Comparison of ENCODE assay signal across 8 cellular contexts in the genomic region with DNA sequence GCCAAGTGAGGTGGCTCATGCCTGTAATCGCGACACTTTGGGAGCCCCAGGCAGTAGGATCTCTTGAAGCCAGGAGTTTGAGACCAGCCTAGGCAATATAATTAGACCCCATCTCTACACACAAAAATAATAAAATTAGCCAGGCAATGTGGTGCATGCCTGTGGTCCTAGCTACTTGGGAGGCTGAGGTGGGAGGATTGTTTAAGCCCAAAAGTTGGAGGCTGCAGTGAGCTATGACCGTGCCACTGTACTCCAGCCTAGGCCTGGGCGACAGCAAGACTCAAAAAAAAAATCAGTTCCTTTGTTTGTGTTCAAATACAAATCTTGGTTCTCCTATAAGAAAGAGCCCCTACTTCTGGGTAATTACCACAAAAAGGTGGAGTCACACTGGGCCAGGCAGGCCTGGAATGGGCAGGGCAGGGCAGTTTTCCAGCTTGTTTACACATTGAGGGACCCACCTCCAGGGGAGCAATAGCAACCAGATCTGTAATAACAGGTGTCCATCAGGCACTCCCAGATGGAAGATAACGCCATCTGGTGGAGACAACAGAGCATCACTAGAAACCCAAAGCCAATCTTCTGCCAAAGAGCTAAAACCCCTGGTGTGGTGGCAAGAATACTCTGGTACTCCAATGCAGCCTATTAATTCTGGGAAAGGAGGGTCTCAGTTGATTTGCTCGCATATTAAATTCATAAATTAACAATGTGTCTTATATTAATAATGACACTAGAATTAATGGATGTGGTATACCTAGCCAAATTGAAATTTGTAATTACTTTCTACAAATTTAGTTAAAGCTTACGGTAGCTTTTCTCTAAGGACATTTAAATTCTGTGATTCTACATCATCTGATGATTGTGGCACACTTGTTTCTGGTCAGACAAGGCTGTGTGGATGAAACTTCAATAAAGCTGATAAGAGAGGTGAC. TPM values are rescaled to one million over a fixed set of nuclear protein-coding genes. Genes with fewer than 3 reads are reported as not detected.
DNase-seq lines count a peak whose midpoint lies in the region; ATAC-seq, FAIRE-seq and TF ChIP-seq lines count a peak whose summit lies in the region.

No MANE protein-coding gene starts in this region.

- CTCF ChIA-PET in HEK293 (lab: Yijun Ruan, JAX): interaction anchor here (0.6 to 2.9 kb wide), 69 partner anchors 10 to 539 kb away, joined by 3 to 64 read pairs (median 5); partner anchors contain the start of genes GOLT1A, MDM4, PIK3C2B and REN

- POLR2A ChIA-PET in HEK293 (lab: Yijun Ruan, JAX): interaction anchor here (0.6 to 1.2 kb wide), 10 partner anchors 9 to 117 kb away, joined by 3 to 12 read pairs (median 4); no protein-coding TSS in a partner anchor

- no peaks in the 10 kb centered on the region for H3K9me3 ChIP-seq in HEK293 (ENCODE audit: control insufficient read depth, insufficient read depth, low read depth, low read length)
- no peaks in the 10 kb centered on the region for H3K9me3 ChIP-seq in SJSA1 (replicated peaks)

- peak; percentile 78 for ATAC-seq in left ventricle myocardium superior
- ATAC-seq in GM19328 (IDR thresholded peaks at IDR 0.05; ENCODE audit: unreplicated experiment): no peak

- intact Hi-C loops in left ventricle myocardium superior (cut with micrococcal nuclease): no loop called here

- DNase-seq in NCI-H1105 treated with DMSO at 0.1 percent for 48 hours (lab: John Stamatoyannopoulos, UW) (peak; percentile 93), SJSA1 (ENCODE audit: low read depth in 1 of 2, low spot score in 2 of 2) (peak; percentile 53 to 79), amniotic epithelial cell (ENCODE audit: low read depth) (peak; percentile 78), left ventricle myocardium superior (peak; percentile 34), retina (peak; percentile 61)

- H3K27me3 ChIP-seq in SJSA1 (replicated peaks): 0 out of 2 replicates have a peak, but pooled peaks cover 5% of the 10 kb centered on the region

- H3K4me3 ChIP-seq in HEK293 (ENCODE audit: low read depth, low read length) (no peak overlapping the region), SJSA1 (no peak overlapping the region)

- no peak overlapping the region for H3K27ac ChIP-seq in HEK293 (ENCODE audit: extremely low read depth, low read depth, low read length)
- no peak overlapping the region for H3K27ac ChIP-seq in SJSA1

- H3K4me1 ChIP-seq in HEK293 (ENCODE audit: control insufficient read depth, insufficient read depth, low read length): no peaks in the 10 kb centered on the region
- H3K4me1 ChIP-seq in SJSA1 (replicated peaks): no peaks in the 10 kb centered on the region

- peak; percentile 90 for TF ChIP-seq CTCF in HEK293 (tag by site-specific recombination; IDR thresholded peaks at IDR 0.05)

- H3K36me3 ChIP-seq in HEK293 (ENCODE audit: control insufficient read depth in 2 of 2, insufficient read depth in 1 of 2, low read length in 2 of 2) (peaks cover 14 to 47% of the 10 kb centered on the region in 2 experiments), SJSA1 (peaks cover 46% of the 10 kb centered on the region)

- peak; percentile 30 for FAIRE-seq in G401.6 (lab: Jason Lieb, UNC)

TF ChIP-seq in HEK293, 187 proteins besides CTCF, POLR2A, EP300 and RAD21 (continues in another document):
- TF ChIP-seq ZNF169 (tag by site-specific recombination; IDR thresholded peaks at IDR 0.05): no peak
- TF ChIP-seq SCRT2 (tag by site-specific recombination; IDR thresholded peaks at IDR 0.05): peak; percentile 99
- TF ChIP-seq ZNF660 (tag by site-specific recombination; IDR thresholded peaks at IDR 0.05): peak; percentile 74; the same call in 1 of the 2 replicates
- TF ChIP-seq ZNF184 (tag by site-specific recombination; IDR thresholded peaks at IDR 0.05): no peak
- no peak for TF ChIP-seq ZNF302 (tag by site-specific recombination; IDR thresholded peaks at IDR 0.05; ENCODE audit: low read depth)
- peak; percentile 83; the same call in 1 of the 2 replicates for TF ChIP-seq KLF17 (tag by site-specific recombination; IDR thresholded peaks at IDR 0.05)
- peak; percentile 95 for TF ChIP-seq SCRT1 (tag by site-specific recombination; IDR thresholded peaks at IDR 0.05; ENCODE audit: borderline replicate concordance)
- peak; percentile 97 for TF ChIP-seq ZFP69B (tag by site-specific recombination; IDR thresholded peaks at IDR 0.05)
- TF ChIP-seq ZNF175 (tag by site-specific recombination; IDR thresholded peaks at IDR 0.05): no peak
- TF ChIP-seq WT1 (tag by site-specific recombination; IDR thresholded peaks at IDR 0.05): 0 out of 2 replicates have a peak, but pooled peaks have one; percentile 34
- peak; percentile 78 for TF ChIP-seq KLF1 (tag by site-specific recombination; IDR thresholded peaks at IDR 0.05)
- TF ChIP-seq ZNF692 (tag by site-specific recombination; IDR thresholded peaks at IDR 0.05): peak; percentile 97
- peak; percentile 25; the same call in 1 of the 2 replicates for TF ChIP-seq PRDM10 (tag by site-specific recombination; IDR thresholded peaks at IDR 0.05)
- TF ChIP-seq ZIC2 (tag by site-specific recombination; IDR thresholded peaks at IDR 0.05): 0 out of 2 replicates have a peak, but pooled peaks have one; percentile 19
- peak; percentile 36; the same call in 1 of the 2 replicates for TF ChIP-seq ZNF548 (tag by site-specific recombination; IDR thresholded peaks at IDR 0.05)
- peak; percentile 93 for TF ChIP-seq SP7 (tag by site-specific recombination; IDR thresholded peaks at IDR 0.05)
- peak; percentile 68 for TF ChIP-seq ZNF654 (tag by site-specific recombination; IDR thresholded peaks at IDR 0.05; ENCODE audit: low read depth)
- peak; percentile 46; the same call in 1 of the 2 replicates for TF ChIP-seq ZBTB48 (tag by site-specific recombination; IDR thresholded peaks at IDR 0.05)
- TF ChIP-seq EGR2 (tag by site-specific recombination; IDR thresholded peaks at IDR 0.05; ENCODE audit: low read depth): no peak
- TF ChIP-seq SP2 (tag by site-specific recombination; IDR thresholded peaks at IDR 0.05): 0 out of 2 replicates have a peak, but pooled peaks have one; percentile 17

RNA-seq across cellular contexts. Expression of gene PPP1R15B, which starts 13.2 kb away (rescaled TPM):
- total RNA-seq in SJSA1 (2014; rRNA removed; shearing (Covaris generic)): 20.9 and 25.5 TPM in 2 replicates
- 20.8 TPM for total RNA-seq in left ventricle myocardium superior

RNA-seq across cellular contexts. Expression of gene PLEKHA6, which starts 38.7 kb away (rescaled TPM):
- 0.16 and 0.76 TPM in 2 replicates for total RNA-seq in SJSA1 (2014; rRNA removed; shearing (Covaris generic))
- 21.6 TPM for total RNA-seq in left ventricle myocardium superior

Comparison
In these comparisons a context has a peak if more than half of its experiments do, and no peak if none do; other contexts are left out.
1. DNase-seq: peak in every context shown above with its lines; median percentile 93 in NCI-H1105 treated with DMSO at 0.1 percent for 48 hours; 78 in amniotic epithelial cell; 66 in SJSA1; 61 in retina; 34 in left ventricle myocardium superior.
2. RNA of gene PLEKHA6, which starts 38.7 kb away (total RNA-seq): 21.6 TPM in left ventricle myocardium superior (single experiment); 0.16 to 0.76 TPM in SJSA1; every median in the first group is over 10 times any median in the second.